18 cellular contexts compared by ENCODE assay signal in the genomic region with DNA sequence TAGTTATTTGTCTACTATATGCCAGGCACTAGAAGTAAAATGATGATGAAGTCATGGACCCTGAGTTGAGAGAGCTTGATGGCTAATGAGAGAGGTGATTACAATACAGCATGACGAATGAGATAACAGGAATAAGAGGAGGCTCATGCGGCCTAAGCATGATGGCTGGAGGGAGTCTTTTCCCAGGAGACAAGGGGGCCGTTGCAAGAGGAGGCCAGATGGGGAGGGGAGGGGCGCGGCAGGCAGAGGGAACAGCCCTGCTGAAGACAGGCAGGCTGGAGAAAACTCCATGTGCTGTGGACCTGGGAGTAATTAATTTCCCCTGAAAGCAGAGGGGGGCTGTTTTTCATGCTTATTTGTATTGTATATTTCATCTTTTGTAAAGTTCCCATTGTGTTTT.
"Had no signal": no experiment of that assay in that cellular context is flagged by ENCODE, and none has a peak within 500 bp of the region (broad histone marks: within the 10 kb centered on the region; RNA-seq: fewer than 3 reads in every experiment).

No MANE protein-coding gene starts in this region.

- H3K4me3 Mint-ChIP-seq: activated naive CD8-positive, alpha-beta T cell treated with anti-CD3 and anti-CD28 coated beads for 36 hours; brain; naive thymus-derived CD8-positive, alpha-beta T cell had no signal

- H3K4me1 ChIP-seq: esophagus squamous epithelium, left lung, right atrium auricular region, tibial artery had no signal

- H3K9me3 Mint-ChIP-seq: activated naive CD8-positive, alpha-beta T cell treated with anti-CD3 and anti-CD28 coated beads for 36 hours; naive thymus-derived CD8-positive, alpha-beta T cell had no signal

- H3K9me3 ChIP-seq: esophagus squamous epithelium, left lung, mucosa of descending colon, right atrium auricular region had no signal

- H3K36me3 ChIP-seq: esophagus squamous epithelium, left lung, right atrium auricular region, tibial artery had no signal

- DNase-seq: activated CD4-positive, alpha-beta T cell treated with anti-CD3 and anti-CD28 coated beads, Interleukin-2, amount 50 U/mL, for 1 hour; activated CD8-positive, alpha-beta memory T cell treated with anti-CD3 and anti-CD28 coated beads for 24 hours; activated gamma-delta T cell treated with Interleukin-2 at 50 U/mL for 16 hours; activated naive CD8-positive, alpha-beta T cell treated with anti-CD3 and anti-CD28 coated beads for 36 hours; central memory CD4-positive, alpha-beta T cell; esophagus squamous epithelium; hippocampal formation; left lung; mucosa of descending colon; naive thymus-derived CD8-positive, alpha-beta T cell; occipital lobe; stimulated activated CD4-positive, alpha-beta T cell treated with anti-CD3 and anti-CD28 coated beads, Interleukin-4, amount 100 ng/mL, for 24 hours; stimulated activated naive CD4-positive, alpha-beta T cell; tibial artery had no signal

- H3K27me3 Mint-ChIP-seq: brain had no signal

- H3K27ac Mint-ChIP-seq: activated naive CD8-positive, alpha-beta T cell treated with anti-CD3 and anti-CD28 coated beads for 36 hours; progenitor cell of endocrine pancreas had no signal

- H3K27ac ChIP-seq: coronary artery, esophagus squamous epithelium, left lung, right atrium auricular region, tibial artery had no signal

- H3K4me3 ChIP-seq: coronary artery, esophagus squamous epithelium, left lung, mucosa of descending colon, right atrium auricular region, tibial artery had no signal

- ATAC-seq: mucosa of descending colon; naive thymus-derived CD8-positive, alpha-beta T cell had no signal

- H3K27me3 ChIP-seq: esophagus squamous epithelium, left lung, right atrium auricular region, tibial artery had no signal

- H3K4me1 Mint-ChIP-seq: activated naive CD8-positive, alpha-beta T cell treated with anti-CD3 and anti-CD28 coated beads for 36 hours had no signal

- H3K36me3 Mint-ChIP-seq: activated naive CD8-positive, alpha-beta T cell treated with anti-CD3 and anti-CD28 coated beads for 36 hours; naive thymus-derived CD8-positive, alpha-beta T cell had no signal
